1 cellular context compared by ENCODE assay signal in genomic region chr21:31550070-31550469, GRCh38.
TF ChIP-seq lines count a peak whose summit lies in the region.

No MANE protein-coding gene starts in this region.

TF ChIP-seq in HepG2, 621 proteins besides CTCF, POLR2A, EP300 and RAD21 (continued from another document):
- TF ChIP-seq PRDM15 (CRISPR knock-in tag; IDR thresholded peaks at IDR 0.05), result no peak
- no peak for TF ChIP-seq RFXAP (CRISPR knock-in tag; IDR thresholded peaks at IDR 0.05; ENCODE audit: borderline replicate concordance)
- no peak for TF ChIP-seq CBX5 (CRISPR knock-in tag; IDR thresholded peaks at IDR 0.05; ENCODE audit: borderline replicate concordance)
- TF ChIP-seq IRX3 (CRISPR knock-in tag; IDR thresholded peaks at IDR 0.05; ENCODE audit: borderline replicate concordance, low read depth), result no peak
- TF ChIP-seq CREB1 (IDR thresholded peaks at IDR 0.05), result 0 out of 2 replicates have a peak, but pooled peaks have one; percentile 4
- no peak for TF ChIP-seq CREB1 (CRISPR knock-in tag; IDR thresholded peaks at IDR 0.05)
